Comparison of ENCODE assay signal across 8 cellular contexts in the genomic region with DNA sequence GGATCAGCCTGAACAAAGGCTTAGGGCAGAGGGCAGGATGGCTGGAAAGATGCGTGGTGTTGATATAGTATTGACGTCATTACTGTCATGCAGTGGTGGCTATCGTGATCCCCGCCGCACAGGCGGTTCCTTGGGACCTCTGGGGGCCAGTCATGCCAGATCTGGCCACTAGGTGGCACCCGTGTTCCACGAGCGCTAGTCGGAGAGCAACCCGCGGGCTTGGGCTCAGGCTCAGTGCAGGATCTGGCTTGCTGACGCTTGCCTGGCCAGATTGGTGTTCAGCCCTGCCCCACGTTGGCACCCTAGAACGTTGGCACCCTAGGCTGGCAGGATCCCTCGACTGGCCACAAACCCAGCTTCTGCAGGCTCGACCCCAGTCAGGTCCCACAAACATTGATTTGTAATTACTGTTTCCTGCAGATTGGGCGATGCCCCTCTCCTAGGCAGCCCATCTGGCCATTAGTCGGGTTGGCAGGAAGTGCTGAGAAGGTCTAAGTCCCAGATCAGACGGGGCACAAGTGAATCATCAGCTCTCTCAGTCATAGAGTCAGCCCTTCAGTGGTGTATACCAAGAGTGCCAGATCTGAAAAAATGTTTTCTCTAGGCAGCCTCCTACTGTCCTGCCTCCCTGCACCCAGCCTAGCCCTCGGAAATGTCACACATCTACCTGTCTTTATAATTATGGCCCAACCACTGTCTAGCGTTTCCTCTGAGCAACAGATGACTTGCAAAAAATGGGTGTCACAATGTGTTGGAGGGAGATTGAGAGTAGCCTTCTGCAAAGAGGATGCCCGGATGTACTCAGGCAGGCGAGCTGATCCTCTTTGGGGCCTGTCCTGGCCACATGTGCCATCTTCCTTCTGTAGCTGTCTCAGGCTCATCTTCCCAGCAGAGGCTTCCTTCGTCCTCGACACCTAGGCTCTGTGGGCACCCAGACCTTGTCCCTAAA.
DNase-seq lines count a peak whose midpoint lies in the region; ATAC-seq and TF ChIP-seq lines count a peak whose summit lies in the region.

No MANE protein-coding gene starts in this region.

- ATAC-seq in GM18868 (IDR thresholded peaks at IDR 0.05; ENCODE audit: unreplicated experiment): peak; percentile 88
- ATAC-seq in HG03095 (IDR thresholded peaks at IDR 0.05; ENCODE audit: unreplicated experiment): peak; percentile 92
- peak; percentile 75 for ATAC-seq in central memory CD8-positive, alpha-beta T cell (replicated peaks; ENCODE audit: extremely low read depth, poor library complexity, severe bottlenecking)
- ATAC-seq in left lung: peak; percentile 99

- H3K27ac Mint-ChIP-seq in central memory CD8-positive, alpha-beta T cell (ENCODE audit: low read depth): no peak overlapping the region

- peaks cover 0 to 13% of the 10 kb centered on the region in 2 donors for H3K4me1 ChIP-seq in left lung

- TF ChIP-seq CTCF in left lung (IDR thresholded peaks at IDR 0.05): peak; percentile 99

- H3K27me3 Mint-ChIP-seq in central memory CD8-positive, alpha-beta T cell: no peaks in the 10 kb centered on the region

- no peaks in the 10 kb centered on the region for H3K36me3 ChIP-seq in left lung

- no peaks in the 10 kb centered on the region for H3K9me3 ChIP-seq in left lung

- no peaks in the 10 kb centered on the region for H3K9me3 Mint-ChIP-seq in central memory CD8-positive, alpha-beta T cell

- H3K36me3 Mint-ChIP-seq in central memory CD8-positive, alpha-beta T cell (ENCODE audit: insufficient read depth): no peaks in the 10 kb centered on the region

- H3K27me3 ChIP-seq in left lung: no peaks in the 10 kb centered on the region

- intact Hi-C loops in left lung (cut with DNase I): no loop called here

- peaks cover 6% of the 10 kb centered on the region for H3K4me1 Mint-ChIP-seq in central memory CD8-positive, alpha-beta T cell

- no peak overlapping the region for H3K4me3 Mint-ChIP-seq in central memory CD8-positive, alpha-beta T cell

- no peak overlapping the region for H3K4me3 ChIP-seq in left lung

- no peak overlapping the region for H3K27ac ChIP-seq in left lung

- DNase-seq in AG20443 (ENCODE audit: low spot score) (peak; percentile 94), NCI-H2196 treated with DMSO at 0.1 percent for 48 hours (lab: John Stamatoyannopoulos, UW; ENCODE audit: unreplicated experiment) (peak; percentile 57), left lung (peak; percentile 86 to 96)
- DNase-seq in activated CD4-positive, CD25-positive, alpha-beta regulatory T cell treated with anti-CD3 and anti-CD28 coated beads, Interleukin-2, amount 50 U/mL, for 72 hours: peak; percentile 90
- DNase-seq in central memory CD8-positive, alpha-beta T cell (ENCODE audit: low spot score in 2 of 2): peak; percentile 68 to 75
- DNase-seq in stimulated activated CD4-positive, alpha-beta T cell treated with anti-CD3 and anti-CD28 coated beads, Interleukin-4, amount 100 ng/mL, for 48 hours (ENCODE audit: low read depth in 2 of 2): peak; percentile 74 to 89
